2 cellular contexts compared by ENCODE assay signal in the genomic region with DNA sequence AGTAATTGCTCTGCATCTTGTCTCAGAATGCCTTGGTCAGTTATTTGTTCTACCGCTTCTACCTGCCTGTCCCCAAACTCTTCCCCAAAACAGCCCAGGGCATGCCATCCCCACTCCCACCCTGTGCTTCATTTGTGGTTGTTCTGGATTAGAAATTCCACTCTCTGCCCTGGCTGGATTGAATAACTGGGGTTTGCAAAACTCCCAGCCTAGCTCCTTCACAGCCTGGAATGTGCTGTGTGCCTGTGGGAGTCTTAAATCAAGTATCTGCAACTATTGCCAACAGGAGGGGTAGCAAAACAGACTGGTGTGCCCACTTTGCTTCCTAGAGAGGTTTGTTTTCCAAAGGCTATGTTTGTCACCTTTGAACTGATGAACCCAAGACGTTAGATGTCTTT.
TF ChIP-seq lines count a peak whose summit lies in the region.

No MANE protein-coding gene starts in this region.

TF ChIP-seq in SK-N-SH, 30 proteins besides CTCF, POLR2A, EP300 and RAD21 (continued from another document):
- TF ChIP-seq, protein P1, sequence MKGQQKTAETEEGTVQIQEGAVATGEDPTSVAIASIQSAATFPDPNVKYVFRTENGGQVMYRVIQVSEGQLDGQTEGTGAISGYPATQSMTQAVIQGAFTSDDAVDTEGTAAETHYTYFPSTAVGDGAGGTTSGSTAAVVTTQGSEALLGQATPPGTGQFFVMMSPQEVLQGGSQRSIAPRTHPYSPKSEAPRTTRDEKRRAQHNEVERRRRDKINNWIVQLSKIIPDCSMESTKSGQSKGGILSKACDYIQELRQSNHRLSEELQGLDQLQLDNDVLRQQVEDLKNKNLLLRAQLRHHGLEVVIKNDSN (IDR thresholded peaks at IDR 0.05; ENCODE audit: borderline replicate concordance, low read depth) = no peak
- TF ChIP-seq GABPA (IDR thresholded peaks at IDR 0.05; ENCODE audit: low read depth) (no peak), SIN3A (IDR thresholded peaks at IDR 0.05; ENCODE audit: borderline replicate concordance, low read depth, low read length) (no peak), JUND (IDR thresholded peaks at IDR 0.05) (no peak), RXRA (IDR thresholded peaks at IDR 0.05; ENCODE audit: borderline replicate concordance, low read depth) (no peak)
- TF ChIP-seq, protein P2, sequence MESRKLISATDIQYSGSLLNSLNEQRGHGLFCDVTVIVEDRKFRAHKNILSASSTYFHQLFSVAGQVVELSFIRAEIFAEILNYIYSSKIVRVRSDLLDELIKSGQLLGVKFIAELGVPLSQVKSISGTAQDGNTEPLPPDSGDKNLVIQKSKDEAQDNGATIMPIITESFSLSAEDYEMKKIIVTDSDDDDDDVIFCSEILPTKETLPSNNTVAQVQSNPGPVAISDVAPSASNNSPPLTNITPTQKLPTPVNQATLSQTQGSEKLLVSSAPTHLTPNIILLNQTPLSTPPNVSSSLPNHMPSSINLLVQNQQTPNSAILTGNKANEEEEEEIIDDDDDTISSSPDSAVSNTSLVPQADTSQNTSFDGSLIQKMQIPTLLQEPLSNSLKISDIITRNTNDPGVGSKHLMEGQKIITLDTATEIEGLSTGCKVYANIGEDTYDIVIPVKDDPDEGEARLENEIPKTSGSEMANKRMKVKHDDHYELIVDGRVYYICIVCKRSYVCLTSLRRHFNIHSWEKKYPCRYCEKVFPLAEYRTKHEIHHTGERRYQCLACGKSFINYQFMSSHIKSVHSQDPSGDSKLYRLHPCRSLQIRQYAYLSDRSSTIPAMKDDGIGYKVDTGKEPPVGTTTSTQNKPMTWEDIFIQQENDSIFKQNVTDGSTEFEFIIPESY (IDR thresholded peaks at IDR 0.05; ENCODE audit: borderline replicate concordance, low read depth) = no peak

TF ChIP-seq in SK-N-SH treated with all-trans-retinoic acid at 6 μM for 48 hours, 23 proteins besides CTCF, POLR2A, EP300 and RAD21 (continued from another document):
- TF ChIP-seq, protein P3, sequence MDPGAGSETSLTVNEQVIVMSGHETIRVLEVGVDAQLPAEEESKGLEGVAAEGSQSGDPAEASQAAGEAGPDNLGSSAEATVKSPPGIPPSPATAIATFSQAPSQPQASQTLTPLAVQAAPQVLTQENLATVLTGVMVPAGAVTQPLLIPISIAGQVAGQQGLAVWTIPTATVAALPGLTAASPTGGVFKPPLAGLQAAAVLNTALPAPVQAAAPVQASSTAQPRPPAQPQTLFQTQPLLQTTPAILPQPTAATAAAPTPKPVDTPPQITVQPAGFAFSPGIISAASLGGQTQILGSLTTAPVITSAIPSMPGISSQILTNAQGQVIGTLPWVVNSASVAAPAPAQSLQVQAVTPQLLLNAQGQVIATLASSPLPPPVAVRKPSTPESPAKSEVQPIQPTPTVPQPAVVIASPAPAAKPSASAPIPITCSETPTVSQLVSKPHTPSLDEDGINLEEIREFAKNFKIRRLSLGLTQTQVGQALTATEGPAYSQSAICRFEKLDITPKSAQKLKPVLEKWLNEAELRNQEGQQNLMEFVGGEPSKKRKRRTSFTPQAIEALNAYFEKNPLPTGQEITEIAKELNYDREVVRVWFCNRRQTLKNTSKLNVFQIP (CRISPR knock-in tag; IDR thresholded peaks at IDR 0.05; ENCODE audit: borderline replicate concordance, low read depth) = no peak
- TF ChIP-seq TCF4 (CRISPR knock-in tag; IDR thresholded peaks at IDR 0.05; ENCODE audit: borderline replicate concordance) (no peak), CSDC2 (CRISPR knock-in tag; IDR thresholded peaks at IDR 0.05) (no peak), SNAI2 (CRISPR knock-in tag; IDR thresholded peaks at IDR 0.05) (no peak), ZNF70 (CRISPR knock-in tag; IDR thresholded peaks at IDR 0.05) (no peak), ESRRG (CRISPR knock-in tag; IDR thresholded peaks at IDR 0.05) (no peak), TOX (CRISPR knock-in tag; IDR thresholded peaks at IDR 0.05; ENCODE audit: borderline replicate concordance) (no peak), ZFP30 (CRISPR knock-in tag; IDR thresholded peaks at IDR 0.05) (no peak), PPARA (CRISPR knock-in tag; IDR thresholded peaks at IDR 0.05; ENCODE audit: borderline replicate concordance) (no peak), ZFP3 (CRISPR knock-in tag; IDR thresholded peaks at IDR 0.05) (no peak), GLIS3 (CRISPR knock-in tag; IDR thresholded peaks at IDR 0.05) (no peak), OSR1 (CRISPR knock-in tag; IDR thresholded peaks at IDR 0.05) (no peak), RARB (CRISPR knock-in tag; IDR thresholded peaks at IDR 0.05) (no peak)
- TF ChIP-seq, protein P4, sequence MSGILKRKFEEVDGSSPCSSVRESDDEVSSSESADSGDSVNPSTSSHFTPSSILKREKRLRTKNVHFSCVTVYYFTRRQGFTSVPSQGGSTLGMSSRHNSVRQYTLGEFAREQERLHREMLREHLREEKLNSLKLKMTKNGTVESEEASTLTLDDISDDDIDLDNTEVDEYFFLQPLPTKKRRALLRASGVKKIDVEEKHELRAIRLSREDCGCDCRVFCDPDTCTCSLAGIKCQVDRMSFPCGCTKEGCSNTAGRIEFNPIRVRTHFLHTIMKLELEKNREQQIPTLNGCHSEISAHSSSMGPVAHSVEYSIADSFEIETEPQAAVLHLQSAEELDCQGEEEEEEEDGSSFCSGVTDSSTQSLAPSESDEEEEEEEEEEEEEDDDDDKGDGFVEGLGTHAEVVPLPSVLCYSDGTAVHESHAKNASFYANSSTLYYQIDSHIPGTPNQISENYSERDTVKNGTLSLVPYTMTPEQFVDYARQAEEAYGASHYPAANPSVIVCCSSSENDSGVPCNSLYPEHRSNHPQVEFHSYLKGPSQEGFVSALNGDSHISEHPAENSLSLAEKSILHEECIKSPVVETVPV (CRISPR knock-in tag; IDR thresholded peaks at IDR 0.05) = no peak
- TF ChIP-seq, protein P5, sequence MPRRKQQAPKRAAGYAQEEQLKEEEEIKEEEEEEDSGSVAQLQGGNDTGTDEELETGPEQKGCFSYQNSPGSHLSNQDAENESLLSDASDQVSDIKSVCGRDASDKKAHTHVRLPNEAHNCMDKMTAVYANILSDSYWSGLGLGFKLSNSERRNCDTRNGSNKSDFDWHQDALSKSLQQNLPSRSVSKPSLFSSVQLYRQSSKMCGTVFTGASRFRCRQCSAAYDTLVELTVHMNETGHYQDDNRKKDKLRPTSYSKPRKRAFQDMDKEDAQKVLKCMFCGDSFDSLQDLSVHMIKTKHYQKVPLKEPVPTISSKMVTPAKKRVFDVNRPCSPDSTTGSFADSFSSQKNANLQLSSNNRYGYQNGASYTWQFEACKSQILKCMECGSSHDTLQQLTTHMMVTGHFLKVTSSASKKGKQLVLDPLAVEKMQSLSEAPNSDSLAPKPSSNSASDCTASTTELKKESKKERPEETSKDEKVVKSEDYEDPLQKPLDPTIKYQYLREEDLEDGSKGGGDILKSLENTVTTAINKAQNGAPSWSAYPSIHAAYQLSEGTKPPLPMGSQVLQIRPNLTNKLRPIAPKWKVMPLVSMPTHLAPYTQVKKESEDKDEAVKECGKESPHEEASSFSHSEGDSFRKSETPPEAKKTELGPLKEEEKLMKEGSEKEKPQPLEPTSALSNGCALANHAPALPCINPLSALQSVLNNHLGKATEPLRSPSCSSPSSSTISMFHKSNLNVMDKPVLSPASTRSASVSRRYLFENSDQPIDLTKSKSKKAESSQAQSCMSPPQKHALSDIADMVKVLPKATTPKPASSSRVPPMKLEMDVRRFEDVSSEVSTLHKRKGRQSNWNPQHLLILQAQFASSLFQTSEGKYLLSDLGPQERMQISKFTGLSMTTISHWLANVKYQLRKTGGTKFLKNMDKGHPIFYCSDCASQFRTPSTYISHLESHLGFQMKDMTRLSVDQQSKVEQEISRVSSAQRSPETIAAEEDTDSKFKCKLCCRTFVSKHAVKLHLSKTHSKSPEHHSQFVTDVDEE (CRISPR knock-in tag; IDR thresholded peaks at IDR 0.05) = no peak
- TF ChIP-seq, protein P6, sequence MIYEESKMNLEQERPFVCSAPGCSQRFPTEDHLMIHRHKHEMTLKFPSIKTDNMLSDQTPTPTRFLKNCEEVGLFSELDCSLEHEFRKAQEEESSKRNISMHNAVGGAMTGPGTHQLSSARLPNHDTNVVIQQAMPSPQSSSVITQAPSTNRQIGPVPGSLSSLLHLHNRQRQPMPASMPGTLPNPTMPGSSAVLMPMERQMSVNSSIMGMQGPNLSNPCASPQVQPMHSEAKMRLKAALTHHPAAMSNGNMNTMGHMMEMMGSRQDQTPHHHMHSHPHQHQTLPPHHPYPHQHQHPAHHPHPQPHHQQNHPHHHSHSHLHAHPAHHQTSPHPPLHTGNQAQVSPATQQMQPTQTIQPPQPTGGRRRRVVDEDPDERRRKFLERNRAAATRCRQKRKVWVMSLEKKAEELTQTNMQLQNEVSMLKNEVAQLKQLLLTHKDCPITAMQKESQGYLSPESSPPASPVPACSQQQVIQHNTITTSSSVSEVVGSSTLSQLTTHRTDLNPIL (CRISPR knock-in tag; IDR thresholded peaks at IDR 0.05; ENCODE audit: low read depth) = no peak
